Comparison of ENCODE assay signal across 1 cellular context in genomic region chr17:64661981-64662773, GRCh38.
TF ChIP-seq lines count a peak whose summit lies in the region.

TSS of gene SMURF2 (minus strand) at chr17:64662307. CDS start at chr17:64661880, 427 bp downstream.

TF ChIP-seq in HEK293, 187 proteins besides CTCF, POLR2A, EP300 and RAD21 (continued from another document):
- TF ChIP-seq PRDM10 (tag by site-specific recombination; IDR thresholded peaks at IDR 0.05) (peak; percentile 37; the same call in 1 of the 2 replicates), ZNF76 (tag by site-specific recombination; IDR thresholded peaks at IDR 0.05; ENCODE audit: borderline replicate concordance, low read depth) (peak; percentile 73; the same call in 1 of the 2 replicates), GLIS1 (tag by site-specific recombination; IDR thresholded peaks at IDR 0.05) (peak; percentile 14; the same call in 1 of the 2 replicates), ZBTB7A (tag by site-specific recombination; IDR thresholded peaks at IDR 0.05; ENCODE audit: low read depth) (0 out of 2 replicates have a peak, but pooled peaks have one; percentile 48), ZFHX2 (tag by site-specific recombination; conservative IDR thresholded peaks at IDR 0.05) (peak; percentile 52), KLF9 (tag by site-specific recombination; IDR thresholded peaks at IDR 0.05; ENCODE audit: low read depth) (peak; percentile 54; the same call in 1 of the 2 replicates), PRDM4 (tag by site-specific recombination; IDR thresholded peaks at IDR 0.05) (peak; percentile 29; the same call in 1 of the 2 replicates)
TF ChIP-seq in HEK293: peak in this region for 29.
